14 cellular contexts compared by ENCODE assay signal in the genomic region with DNA sequence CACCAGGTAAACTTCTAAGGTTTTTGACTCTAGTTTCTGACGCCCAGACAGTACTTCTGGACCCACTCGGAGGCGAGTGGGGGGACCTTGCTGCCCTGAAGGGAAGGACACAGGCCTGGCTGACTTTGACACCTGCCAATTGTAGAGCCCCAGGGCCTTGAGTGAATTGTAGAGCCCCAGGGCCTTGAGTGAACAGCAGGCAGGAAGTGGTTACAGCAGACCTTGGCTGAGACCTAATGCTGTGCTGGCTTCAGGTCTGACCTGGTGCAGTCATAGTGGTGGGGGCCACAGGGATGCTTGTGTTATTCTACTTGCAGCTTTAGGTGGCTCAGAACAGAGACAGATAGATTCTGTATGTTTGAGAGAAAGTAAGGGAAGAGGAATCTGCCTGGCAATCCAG.
"Had no signal": no experiment of that assay in that cellular context is flagged by ENCODE, and none has a peak within 500 bp of the region (broad histone marks: within the 10 kb centered on the region; RNA-seq: fewer than 3 reads in every experiment).

No MANE protein-coding gene starts in this region.

- H3K9me3 ChIP-seq: ascending aorta, gastrocnemius medialis, mucosa of descending colon, pancreas had no signal

- H3K4me3 ChIP-seq: ascending aorta, gastrocnemius medialis, heart right ventricle, left ventricle myocardium inferior, mucosa of descending colon, pancreas had no signal

- H3K36me3 ChIP-seq: ascending aorta, gastrocnemius medialis, heart right ventricle, left ventricle myocardium inferior, pancreas had no signal

- H3K27me3 ChIP-seq: ascending aorta, gastrocnemius medialis, heart right ventricle, pancreas had no signal

- H3K9me3 Mint-ChIP-seq: effector memory CD8-positive, alpha-beta T cell had no signal

- H3K27ac ChIP-seq: ascending aorta, gastrocnemius medialis, heart right ventricle, left ventricle myocardium inferior, pancreas had no signal

- H3K4me3 Mint-ChIP-seq: activated T-helper 17 cell treated with anti-CD3 and anti-CD28 coated beads, Interleukin-2, amount 50 U/mL, for 72 hours; effector memory CD8-positive, alpha-beta T cell; naive thymus-derived CD4-positive, alpha-beta T cell had no signal

- H3K4me1 ChIP-seq: ascending aorta, pancreas had no signal

- H3K27ac Mint-ChIP-seq: activated T-helper 17 cell treated with anti-CD3 and anti-CD28 coated beads, Interleukin-2, amount 50 U/mL, for 72 hours; effector memory CD8-positive, alpha-beta T cell; naive thymus-derived CD4-positive, alpha-beta T cell had no signal

- DNase-seq: activated CD4-positive, alpha-beta T cell treated with anti-CD3 and anti-CD28 coated beads for 4 hours; activated naive CD4-positive, alpha-beta T cell treated with Interleukin-2 at 50 U/mL for 16 hours; dermis blood vessel endothelial cell; effector memory CD8-positive, alpha-beta T cell; gastrocnemius medialis; heart right ventricle; left ventricle myocardium inferior; mucosa of descending colon; naive thymus-derived CD4-positive, alpha-beta T cell; pancreas; stimulated activated CD4-positive, alpha-beta T cell treated with anti-CD3 and anti-CD28 coated beads, Interleukin-1b, Interleukin-23, amount 100 ng/mL, for 48 hours had no signal

- ATAC-seq: activated T-helper 17 cell treated with anti-CD3 and anti-CD28 coated beads, Interleukin-2, amount 50 U/mL, for 72 hours; effector memory CD8-positive, alpha-beta T cell; gastrocnemius medialis; heart right ventricle; mucosa of descending colon; naive thymus-derived CD4-positive, alpha-beta T cell; pancreas; sciatic nerve had no signal

- H3K4me1 Mint-ChIP-seq: activated T-helper 17 cell treated with anti-CD3 and anti-CD28 coated beads, Interleukin-2, amount 50 U/mL, for 72 hours; naive thymus-derived CD4-positive, alpha-beta T cell had no signal
